In the genomic region with DNA sequence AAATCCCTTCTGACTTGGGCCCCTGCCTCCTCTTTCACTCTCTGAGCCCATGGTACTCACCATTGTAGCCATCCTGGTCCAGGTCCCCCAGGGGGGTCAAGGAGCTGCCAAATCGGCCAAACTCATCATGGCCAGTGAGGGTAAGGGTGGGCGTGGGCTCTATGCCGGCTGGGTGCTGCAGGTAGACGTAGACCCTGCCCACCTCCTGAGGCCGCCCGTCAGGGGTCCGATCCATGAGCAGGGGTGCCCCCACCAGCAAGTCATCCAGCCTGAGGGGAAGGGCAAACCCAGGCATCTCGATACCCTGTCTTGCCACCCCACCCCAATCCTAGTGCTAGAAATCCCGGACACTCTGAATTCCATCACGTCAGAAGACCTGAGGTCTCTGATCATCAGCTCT, we compare ENCODE assay signal across 22 cellular contexts. TPM values are rescaled to one million over a fixed set of nuclear protein-coding genes. Genes with fewer than 3 reads are reported as not detected.
A peak's percentile ranks its signal among the peaks of the same experiment; 100 is the strongest.
DNase-seq lines count a peak whose midpoint lies in the region; ATAC-seq and TF ChIP-seq lines count a peak whose summit lies in the region.
"Had no signal": no experiment of that assay in that cellular context is flagged by ENCODE, and none has a peak within 500 bp of the region (broad histone marks: within the 10 kb centered on the region; RNA-seq: fewer than 3 reads in every experiment).

No MANE protein-coding gene starts in this region.

- peaks cover 8% of the 10 kb centered on the region for H3K79me2 ChIP-seq in smooth muscle cell (ENCODE audit: low read depth)
- H3K79me2 ChIP-seq: hepatocyte had no signal

- peaks cover 48% of the 10 kb centered on the region for H4K20me1 ChIP-seq in IMR-90 (ENCODE audit: insufficient read depth, low read length)
- peaks cover 27% of the 10 kb centered on the region for H4K20me1 ChIP-seq in smooth muscle cell (ENCODE audit: low read depth)

- H2BK15ac ChIP-seq in IMR-90 (ENCODE audit: low read depth, low read length) = no peak overlapping the region

- H2AK5ac ChIP-seq in IMR-90 (ENCODE audit: low read depth, low read length) = no peak overlapping the region

- WGBS in IMR-90 (ENCODE audit: extremely low coverage in 2 of 2, insufficient read length in 1 of 2), 2 experiments = 93% methylated on average over 3 of the region's 10 CpGs; no CpG with 5 or more reads in 1 of the 2 experiments
- WGBS in esophagus muscularis mucosa = 84% methylated on average over 10 of the region's 10 CpGs
- 82 to 90% methylated on average over 10 of the region's 10 CpGs for WGBS in sigmoid colon, 2 donors
- 95% methylated on average over 10 of the region's 10 CpGs for WGBS in smooth muscle cell (ENCODE audit: low lambda C conversion rate)

- no TSS peak for BruUV-seq in IMR-90 (replicated peaks; lab: Mats Ljungman, UMichigan)

- TF ChIP-seq EP300 in esophagus muscularis mucosa (IDR thresholded peaks at IDR 0.05) = no peak
- no peak for TF ChIP-seq EP300 in sigmoid colon (IDR thresholded peaks at IDR 0.05)

- no peak for TF ChIP-seq RAD21 in IMR-90 (IDR thresholded peaks at IDR 0.05; ENCODE audit: low read length)

- in situ Hi-C loops in IMR-90 (cut with MboI; ENCODE audit: low sequenced_read_pairs) = no loop called here

- H3K4ac ChIP-seq in IMR-90 (ENCODE audit: low read depth, low read length) = no peak overlapping the region

- H3K9me3 Mint-ChIP-seq in activated CD8-positive, alpha-beta T cell treated with anti-CD3 and anti-CD28 coated beads for 36 hours = no peaks in the 10 kb centered on the region
- no peaks in the 10 kb centered on the region for H3K9me3 Mint-ChIP-seq in activated CD8-positive, alpha-beta T cell treated with anti-CD3 and anti-CD28 coated beads, Interleukin-2, amount 10 ng/mL, durations not matched to agents 7 days and 5 days (ENCODE audit: insufficient read depth)
- H3K9me3 Mint-ChIP-seq: activated naive CD8-positive, alpha-beta T cell treated with anti-CD3 and anti-CD28 coated beads, Interleukin-2, amount 10 ng/mL, durations not matched to agents 7 days and 5 days; activated T-cell treated with anti-CD3 and anti-CD28 coated beads, Interleukin-2, amount 50 U/mL, for 4 hours; neural crest cell; stimulated activated naive CD8-positive, alpha-beta T cell treated with anti-CD3 and anti-CD28 coated beads, Interleukin-15, amount 100 ng/mL, for 72 hours had no signal

- no peak overlapping the region for H4K8ac ChIP-seq in IMR-90 (ENCODE audit: low read depth in 2 of 2, low read length in 2 of 2)

- TF ChIP-seq POLR2A in IMR-90 (IDR thresholded peaks at IDR 0.05; ENCODE audit: low read depth, low read length) = no peak
- TF ChIP-seq POLR2A in esophagus muscularis mucosa (IDR thresholded peaks at IDR 0.05; ENCODE audit: low read depth) = no peak
- no peak for TF ChIP-seq POLR2A in sigmoid colon (IDR thresholded peaks at IDR 0.05)

- no peak overlapping the region for H3K23ac ChIP-seq in IMR-90 (ENCODE audit: low read depth, low read length)

- DNase-seq in activated CD8-positive, alpha-beta T cell treated with anti-CD3 and anti-CD28 coated beads for 36 hours = no peak
- DNase-seq in activated CD8-positive, alpha-beta T cell treated with anti-CD3 and anti-CD28 coated beads, Interleukin-2, amount 10 ng/mL, durations not matched to agents 7 days and 5 days = no peak
- DNase-seq in IMR-90 = no peak
- DNase-seq in esophagus muscularis mucosa (ENCODE audit: extremely low spot score) = no peak
- DNase-seq in sigmoid colon = no peak
- DNase-seq in activated CD4-positive, alpha-beta T cell treated with anti-CD3 and anti-CD28 coated beads, Interleukin-2, amount 50 U/mL, for 4 hours = no peak
- no peak for DNase-seq in smooth muscle cell (lab: John Stamatoyannopoulos, UW; ENCODE audit: unreplicated experiment)
- DNase-seq in A172 (ENCODE audit: low spot score) = no peak
- DNase-seq: DMS79 treated with DMSO at 0.1 percent for 48 hours, GOT3, left lung, NCI-H2081 treated with DMSO at 0.1 percent for 48 hours, SIG-M5 had no signal

- peak overlapping the region; percentile 3 for H2AK9ac ChIP-seq in IMR-90 (replicated peaks; ENCODE audit: low read depth, low read length, poor library complexity)

- H4K91ac ChIP-seq in IMR-90 (ENCODE audit: insufficient read depth, low read depth, low read length) = no peak overlapping the region

- peaks cover 86% of the 10 kb centered on the region for H3K36me3 ChIP-seq in IMR-90 (ENCODE audit: control insufficient read depth, insufficient read depth, low read length)
- H3K36me3 ChIP-seq in esophagus muscularis mucosa = peaks cover 90 to 100% (median 99%) of the 10 kb centered on the region in 4 donors
- peaks cover 91 to 100% (median 96%) of the 10 kb centered on the region in 4 donors for H3K36me3 ChIP-seq in sigmoid colon
- peaks cover 10% of the 10 kb centered on the region for H3K36me3 ChIP-seq in smooth muscle cell (ENCODE audit: low read depth)

- H2AFZ ChIP-seq in IMR-90 (replicated peaks; ENCODE audit: low read length, poor library complexity) = no peak overlapping the region
- no peak overlapping the region for H2AFZ ChIP-seq in smooth muscle cell (ENCODE audit: low read depth)
- H2AFZ ChIP-seq: hepatocyte had no signal

- dilution Hi-C loops in IMR-90 (cut with HindIII; ENCODE audit: low sequenced_read_pairs, unreplicated experiment) = no loop called here

- intact Hi-C loops in activated CD8-positive, alpha-beta T cell treated with anti-CD3 and anti-CD28 coated beads for 36 hours (cut with micrococcal nuclease) = no loop called here
- intact Hi-C loops in IMR-90 (cut with micrococcal nuclease) (no loop called here), esophagus muscularis mucosa (cut with DNase I) (no loop called here), sigmoid colon (cut with DNase I) (no loop called here)

- H3K4me3 Mint-ChIP-seq in activated CD8-positive, alpha-beta T cell treated with anti-CD3 and anti-CD28 coated beads for 36 hours = no peak overlapping the region
- no peak overlapping the region for H3K4me3 Mint-ChIP-seq in activated CD8-positive, alpha-beta T cell treated with anti-CD3 and anti-CD28 coated beads, Interleukin-2, amount 10 ng/mL, durations not matched to agents 7 days and 5 days
- H3K4me3 Mint-ChIP-seq: activated naive CD8-positive, alpha-beta T cell treated with anti-CD3 and anti-CD28 coated beads, Interleukin-2, amount 10 ng/mL, durations not matched to agents 7 days and 5 days; activated T-cell treated with anti-CD3 and anti-CD28 coated beads, Interleukin-2, amount 50 U/mL, for 4 hours; neural crest cell; stimulated activated naive CD8-positive, alpha-beta T cell treated with anti-CD3 and anti-CD28 coated beads, Interleukin-15, amount 100 ng/mL, for 72 hours had no signal

- no peaks in the 10 kb centered on the region for H3K9me1 ChIP-seq in IMR-90 (ENCODE audit: insufficient read depth, low read length)

- no peak overlapping the region for H2BK5ac ChIP-seq in IMR-90 (ENCODE audit: low read depth, low read length, poor library complexity, severe bottlenecking)

- POLR2A ChIA-PET in activated CD8-positive, alpha-beta T cell treated with anti-CD3 and anti-CD28 coated beads for 36 hours (lab: Charles Lee) = no interaction called here
- POLR2A ChIA-PET in activated CD8-positive, alpha-beta T cell treated with anti-CD3 and anti-CD28 coated beads, Interleukin-2, amount 10 ng/mL, durations not matched to agents 7 days and 5 days (lab: Charles Lee) = interaction anchor here (1.3 kb wide), 1 partner anchor 12 kb away, joined by 4 read pairs; no protein-coding TSS in a partner anchor
- POLR2A ChIA-PET in IMR-90 (lab: Charles Lee; ENCODE audit: unreplicated experiment) = no interaction called here

- H3K18ac ChIP-seq in IMR-90 (ENCODE audit: low read depth, low read length) = no peak overlapping the region

- H3K36me3 Mint-ChIP-seq in activated CD8-positive, alpha-beta T cell treated with anti-CD3 and anti-CD28 coated beads for 36 hours (ENCODE audit: low read depth) = peaks cover 35% of the 10 kb centered on the region
- H3K36me3 Mint-ChIP-seq in activated CD8-positive, alpha-beta T cell treated with anti-CD3 and anti-CD28 coated beads, Interleukin-2, amount 10 ng/mL, durations not matched to agents 7 days and 5 days (ENCODE audit: low read depth) = peaks cover 72% of the 10 kb centered on the region

- no peak overlapping the region for H3K4me3 ChIP-seq in IMR-90 (ENCODE audit: insufficient read depth, low read depth, low read length)
- no peak overlapping the region for H3K4me3 ChIP-seq in esophagus muscularis mucosa
- no peak overlapping the region for H3K4me3 ChIP-seq in sigmoid colon
- H3K4me3 ChIP-seq in smooth muscle cell = no peak overlapping the region
- H3K4me3 ChIP-seq: hepatocyte, left lung, tibial nerve had no signal

- H3K14ac ChIP-seq in IMR-90 (replicated peaks; ENCODE audit: low read depth, low read length) = no peak overlapping the region

- H3K27me3 ChIP-seq in IMR-90 (ENCODE audit: control insufficient read depth, insufficient read depth, low read length) (no peaks in the 10 kb centered on the region), esophagus muscularis mucosa (no peaks in the 10 kb centered on the region), sigmoid colon (no peaks in the 10 kb centered on the region), smooth muscle cell (ENCODE audit: low read depth) (no peaks in the 10 kb centered on the region)
- H3K27me3 ChIP-seq: hepatocyte, left lung, tibial nerve had no signal

- peaks cover 53 to 79% of the 10 kb centered on the region in 2 experiments for H3K79me1 ChIP-seq in IMR-90 (ENCODE audit: low read depth in 1 of 2, low read length in 2 of 2)

- no peak overlapping the region for H4K5ac ChIP-seq in IMR-90 (ENCODE audit: low read depth, low read length)

- H3K9me3 ChIP-seq in IMR-90 (ENCODE audit: control insufficient read depth, insufficient read depth, low read length) (no peaks in the 10 kb centered on the region), esophagus muscularis mucosa (no peaks in the 10 kb centered on the region), sigmoid colon (no peaks in the 10 kb centered on the region), smooth muscle cell (replicated peaks; ENCODE audit: low read depth) (no peaks in the 10 kb centered on the region)
- H3K9me3 ChIP-seq: left lung, tibial nerve had no signal

- H3K27me3 Mint-ChIP-seq in activated CD8-positive, alpha-beta T cell treated with anti-CD3 and anti-CD28 coated beads for 36 hours = no peaks in the 10 kb centered on the region
- no peaks in the 10 kb centered on the region for H3K27me3 Mint-ChIP-seq in activated CD8-positive, alpha-beta T cell treated with anti-CD3 and anti-CD28 coated beads, Interleukin-2, amount 10 ng/mL, durations not matched to agents 7 days and 5 days (ENCODE audit: low read depth)
- H3K27me3 Mint-ChIP-seq: activated naive CD8-positive, alpha-beta T cell treated with anti-CD3 and anti-CD28 coated beads, Interleukin-2, amount 10 ng/mL, durations not matched to agents 7 days and 5 days; stimulated activated naive CD8-positive, alpha-beta T cell treated with anti-CD3 and anti-CD28 coated beads, Interleukin-15, amount 100 ng/mL, for 72 hours had no signal

- peak overlapping the region; percentile 28 for H3K27ac Mint-ChIP-seq in activated CD8-positive, alpha-beta T cell treated with anti-CD3 and anti-CD28 coated beads for 36 hours
- no peak overlapping the region for H3K27ac Mint-ChIP-seq in activated CD8-positive, alpha-beta T cell treated with anti-CD3 and anti-CD28 coated beads, Interleukin-2, amount 10 ng/mL, durations not matched to agents 7 days and 5 days
- H3K27ac Mint-ChIP-seq: stimulated activated naive CD8-positive, alpha-beta T cell treated with anti-CD3 and anti-CD28 coated beads, Interleukin-15, amount 100 ng/mL, for 72 hours had no signal

- peaks cover 30% of the 10 kb centered on the region for H3F3A ChIP-seq in smooth muscle cell (ENCODE audit: low read depth)

- CTCF ChIA-PET in activated CD8-positive, alpha-beta T cell treated with anti-CD3 and anti-CD28 coated beads for 36 hours (lab: Charles Lee) = interaction anchor here (0.7 to 12.3 kb wide), 13 partner anchors 9 to 144 kb away, joined by 3 to 479 read pairs (median 8); a partner anchor contains a TSS
- CTCF ChIA-PET in activated CD8-positive, alpha-beta T cell treated with anti-CD3 and anti-CD28 coated beads, Interleukin-2, amount 10 ng/mL, durations not matched to agents 7 days and 5 days (lab: Charles Lee) = interaction anchor here (0.7 to 12.3 kb wide), 5 partner anchors 11 to 180 kb away, joined by 3 to 505 read pairs (median 11); a partner anchor contains a TSS
- CTCF ChIA-PET in IMR-90 (lab: Yijun Ruan, JAX) = interaction anchor here (0.6 to 1.5 kb wide), 2 partner anchors 26 to 196 kb away, joined by 3 to 5 read pairs; no protein-coding TSS in a partner anchor

- no peak for ATAC-seq in activated CD8-positive, alpha-beta T cell treated with anti-CD3 and anti-CD28 coated beads for 36 hours
- no peak for ATAC-seq in activated CD8-positive, alpha-beta T cell treated with anti-CD3 and anti-CD28 coated beads, Interleukin-2, amount 10 ng/mL, durations not matched to agents 7 days and 5 days
- no peak for ATAC-seq in IMR-90 (ENCODE audit: low read depth)
- ATAC-seq: activated CD4-positive, CD25-positive, alpha-beta regulatory T cell treated with anti-CD3 and anti-CD28 coated beads, Interleukin-2, amount 50 U/mL, for 24 hours had no signal

- H2BK20ac ChIP-seq in IMR-90 (ENCODE audit: low read depth, low read length) = no peak overlapping the region

- H2BK120ac ChIP-seq in IMR-90 (ENCODE audit: low read depth, low read length) = no peak overlapping the region

- peaks cover 8% of the 10 kb centered on the region for H3K4me1 Mint-ChIP-seq in activated CD8-positive, alpha-beta T cell treated with anti-CD3 and anti-CD28 coated beads for 36 hours (ENCODE audit: low read depth)
- H3K4me1 Mint-ChIP-seq in activated CD8-positive, alpha-beta T cell treated with anti-CD3 and anti-CD28 coated beads, Interleukin-2, amount 10 ng/mL, durations not matched to agents 7 days and 5 days (ENCODE audit: low read depth) = peaks cover 8% of the 10 kb centered on the region
- H3K4me1 Mint-ChIP-seq: neural crest cell had no signal

- no peak for TF ChIP-seq CTCF in activated CD8-positive, alpha-beta T cell treated with anti-CD3 and anti-CD28 coated beads for 36 hours (IDR thresholded peaks at IDR 0.05)
- TF ChIP-seq CTCF in IMR-90 (conservative IDR thresholded peaks at IDR 0.05; ENCODE audit: low read depth, low read length) (no peak), esophagus muscularis mucosa (IDR thresholded peaks at IDR 0.05) (no peak), sigmoid colon (IDR thresholded peaks at IDR 0.05) (no peak), smooth muscle cell (IDR thresholded peaks at IDR 0.05; ENCODE audit: borderline replicate concordance, insufficient read depth, poor library complexity, severe bottlenecking) (no peak)

- H3K9ac ChIP-seq in IMR-90 (ENCODE audit: low read depth, low read length) (no peak overlapping the region), smooth muscle cell (ENCODE audit: low read depth) (no peak overlapping the region)

- no peak overlapping the region for H3K56ac ChIP-seq in IMR-90 (ENCODE audit: extremely low read depth, insufficient read depth, low read length)

- H3K27ac ChIP-seq in IMR-90 (ENCODE audit: insufficient read depth, low read length) (no peak overlapping the region), esophagus muscularis mucosa (replicated peaks in 1 of 4) (peak overlapping the region in 3 of 4 donors; percentile 61 to 97 (median 69)), sigmoid colon (peak overlapping the region; percentile 52 to 100 (median 100)), smooth muscle cell (ENCODE audit: low read depth) (no peak overlapping the region)
- H3K27ac ChIP-seq: hepatocyte had no signal

- H3K4me2 ChIP-seq in IMR-90 (ENCODE audit: low read depth, low read length) (no peak overlapping the region), smooth muscle cell (no peak overlapping the region)
- H3K4me2 ChIP-seq: hepatocyte had no signal

- H3K4me1 ChIP-seq in IMR-90 (ENCODE audit: control insufficient read depth, insufficient read depth, low read length) (no peaks in the 10 kb centered on the region), esophagus muscularis mucosa (peaks cover 22 to 87% (median 63%) of the 10 kb centered on the region in 4 donors), sigmoid colon (peaks cover 0 to 69% (median 64%) of the 10 kb centered on the region in 4 donors), smooth muscle cell (ENCODE audit: low read depth) (no peaks in the 10 kb centered on the region)

RNA-seq across cellular contexts. Expression of a gene that starts 14.0 kb away (rescaled TPM):
- total RNA-seq in activated CD8-positive, alpha-beta T cell treated with anti-CD3 and anti-CD28 coated beads for 36 hours = 10 to 100 TPM; 35.2 to 36.6 TPM
- 10 to 100 TPM; 65.0 to 69.1 TPM for total RNA-seq in activated CD8-positive, alpha-beta T cell treated with anti-CD3 and anti-CD28 coated beads, Interleukin-2, amount 10 ng/mL, durations not matched to agents 7 days and 5 days
- total RNA-seq in IMR-90 (2012; rRNA removed) (144 and 159 TPM in 2 replicates), esophagus muscularis mucosa (100 to 1,000 TPM; 264 to 785 (median 602) TPM), sigmoid colon (100 to 1,000 TPM; 200 to 765 (median 459) TPM), smooth muscle cell (151 and 163 TPM in 2 replicates)
- polyA plus RNA-seq in IMR-90 (2012; rRNA removed) (254 and 259 TPM in 2 replicates), sigmoid colon (10 to 100 TPM in 1 of 3 donors, 1 to 10 TPM in 2; 7.4 to 92.7 (median 7.8) TPM), smooth muscle cell (192 and 202 TPM in 2 replicates)
- polyA plus RNA-seq in IMR-90 (2012; cell fraction: cytosol; rRNA removed) = 136 and 185 TPM in 2 replicates
- 196 and 225 TPM in 2 replicates for polyA plus RNA-seq in IMR-90 (2012; cell fraction: nucleus; rRNA removed; ENCODE audit: low replicate concordance)
- total RNA-seq in A172 (2014; rRNA removed; shearing (Covaris generic)) = 215 and 219 TPM in 2 replicates
- total RNA-seq: HT-29 had no signal

RNA-seq across cellular contexts. Expression of a gene that starts 20.6 kb away (rescaled TPM):
- 1 to 10 TPM; 1.1 to 2.5 TPM for total RNA-seq in activated CD8-positive, alpha-beta T cell treated with anti-CD3 and anti-CD28 coated beads for 36 hours
- under 1 TPM; 0.55 to 0.74 TPM for total RNA-seq in activated CD8-positive, alpha-beta T cell treated with anti-CD3 and anti-CD28 coated beads, Interleukin-2, amount 10 ng/mL, durations not matched to agents 7 days and 5 days
- total RNA-seq in IMR-90 (2012; rRNA removed) (0.28 and 0.36 TPM in 2 replicates), esophagus muscularis mucosa (10 to 100 TPM; 15.7 to 32.6 (median 19.4) TPM), sigmoid colon (10 to 100 TPM in 2 of 4 donors, 1 to 10 TPM in 2; 5.6 to 18.6 (median 10.6) TPM), smooth muscle cell (9.3 and 20.2 TPM in 2 replicates)
- polyA plus RNA-seq in IMR-90 (2012; rRNA removed) (2.5 and 2.9 TPM in 2 replicates), sigmoid colon (10 to 100 TPM in 1 of 3 donors, 1 to 10 TPM in 2; 4.4 to 19.2 (median 7.0) TPM), smooth muscle cell (6.5 and 17.2 TPM in 2 replicates)
- 3.1 and 5.4 TPM in 2 replicates for polyA plus RNA-seq in IMR-90 (2012; cell fraction: cytosol; rRNA removed)
- 3.7 and 8.0 TPM in 2 replicates for polyA plus RNA-seq in IMR-90 (2012; cell fraction: nucleus; rRNA removed; ENCODE audit: low replicate concordance)
- total RNA-seq in A172 (2014; rRNA removed; shearing (Covaris generic)) = 1.3 and 5.3 TPM in 2 replicates

RNA-seq across cellular contexts. Expression of a gene that starts 40.8 kb away (rescaled TPM):
- total RNA-seq in activated CD8-positive, alpha-beta T cell treated with anti-CD3 and anti-CD28 coated beads for 36 hours = not detected
- total RNA-seq in activated CD8-positive, alpha-beta T cell treated with anti-CD3 and anti-CD28 coated beads, Interleukin-2, amount 10 ng/mL, durations not matched to agents 7 days and 5 days = under 1 TPM; 0.32 to 0.57 TPM
- total RNA-seq in IMR-90 (2012; rRNA removed) = not detected in 2 replicates
- polyA plus RNA-seq in IMR-90 (2012; rRNA removed) = not detected in 2 replicates
- 0.02 TPM in 1 of 2 replicates, not detected in the other for polyA plus RNA-seq in IMR-90 (2012; cell fraction: cytosol; rRNA removed)
- polyA plus RNA-seq in IMR-90 (2012; cell fraction: nucleus; rRNA removed; ENCODE audit: low replicate concordance) = 0.19 and 0.36 TPM in 2 replicates
- under 1 TPM in 1 of 4 donors, not detected in 3; 0.66 TPM for total RNA-seq in esophagus muscularis mucosa
- under 1 TPM in 1 of 4 donors, not detected in 3; 0.54 TPM for total RNA-seq in sigmoid colon
- under 1 TPM; 0.60 to 0.92 (median 0.69) TPM for polyA plus RNA-seq in sigmoid colon
- 0.09 and 0.13 TPM in 2 replicates for total RNA-seq in smooth muscle cell
- 0.46 TPM in 1 of 2 replicates, not detected in the other for polyA plus RNA-seq in smooth muscle cell
- not detected in 2 replicates for total RNA-seq in A172 (2014; rRNA removed; shearing (Covaris generic))
- total RNA-seq: frontal cortex, HT-29, neural crest cell had no signal
- polyA plus RNA-seq: hepatocyte had no signal

Comparison
In these comparisons a context has a peak if more than half of its experiments do, and no peak if none do; other contexts are left out.
1. H3K27ac ChIP-seq: peak in esophagus muscularis mucosa (3 of 4) and sigmoid colon (4 of 4); none in IMR-90 (single experiment) and smooth muscle cell (single experiment).